14 cellular contexts compared by ENCODE assay signal in genomic region chr14:24692382-24693352, GRCh38. TPM values are rescaled to one million over a fixed set of nuclear protein-coding genes. Genes with fewer than 3 reads are reported as not detected.
DNase-seq lines count a peak whose midpoint lies in the region; ATAC-seq, FAIRE-seq and TF ChIP-seq lines count a peak whose summit lies in the region.
"Had no signal": no experiment of that assay in that cellular context is flagged by ENCODE, and none has a peak within 500 bp of the region (broad histone marks: within the 10 kb centered on the region; RNA-seq: fewer than 3 reads in every experiment).

No MANE protein-coding gene starts in this region.

- peak overlapping the region in 9 of 11 experiments; percentile 64 to 86 (median 73); a peak in 17 of 22 replicates for H3K4me2 ChIP-seq in BLaER1 treated with 17β-estradiol and CSF1 and Interleukin-3, amounts not matched to agents 10 nM and 100 nM
- no peak overlapping the region for H3K4me2 ChIP-seq in osteoblast (ENCODE audit: insufficient read depth, low read length)

- TF ChIP-seq CTCF in foreskin keratinocyte (conservative IDR thresholded peaks at IDR 0.05) (no peak), osteoblast (IDR thresholded peaks at IDR 0.05; ENCODE audit: extremely low read depth, low read depth, low read length) (no peak)

- no peaks in the 10 kb centered on the region for H4K20me1 ChIP-seq in BLaER1 treated with 17β-estradiol and CSF1 and Interleukin-3, amounts not matched to agents 10 nM and 100 nM
- H4K20me1 ChIP-seq in osteoblast (ENCODE audit: insufficient read depth, low read length), result no peaks in the 10 kb centered on the region

- H3K27ac ChIP-seq in BLaER1 treated with 17β-estradiol and CSF1 and Interleukin-3, amounts not matched to agents 10 nM and 100 nM, result 0 out of 22 replicates have a peak overlapping the region, but pooled peaks of 1 of the 11 experiments have one; percentile 54
- H3K27ac ChIP-seq in foreskin keratinocyte (no peak overlapping the region), osteoblast (ENCODE audit: low read depth, low read length) (no peak overlapping the region)

- no peak overlapping the region for H3K9ac ChIP-seq in BLaER1 treated with 17β-estradiol and CSF1 and Interleukin-3, amounts not matched to agents 10 nM and 100 nM

- peak; percentile 65 for FAIRE-seq in frontal cortex (lab: Jason Lieb, UNC)
- FAIRE-seq: endometrium had no signal

- no peaks in the 10 kb centered on the region for H3K27me3 ChIP-seq in BLaER1 treated with 17β-estradiol and CSF1 and Interleukin-3, amounts not matched to agents 10 nM and 100 nM
- H3K27me3 ChIP-seq in MG63 (no peaks in the 10 kb centered on the region), foreskin keratinocyte (peaks cover 4% of the 10 kb centered on the region), osteoblast (ENCODE audit: insufficient read depth, low read length) (peaks cover 2% of the 10 kb centered on the region)

- H3K4me1 ChIP-seq in BLaER1 treated with 17β-estradiol and CSF1 and Interleukin-3, amounts not matched to agents 10 nM and 100 nM, result peaks cover 33 to 50% (median 36%) of the 10 kb centered on the region in 10 experiments
- H3K4me1 ChIP-seq in foreskin keratinocyte (no peaks in the 10 kb centered on the region), osteoblast (ENCODE audit: insufficient read depth, low read length) (no peaks in the 10 kb centered on the region)

- H3K36me3 ChIP-seq in BLaER1 treated with 17β-estradiol and CSF1 and Interleukin-3, amounts not matched to agents 10 nM and 100 nM, result no peaks in the 10 kb centered on the region
- H3K36me3 ChIP-seq in MG63 (no peaks in the 10 kb centered on the region), osteoblast (ENCODE audit: insufficient read depth, low read length) (no peaks in the 10 kb centered on the region)

- no peak overlapping the region for H3K4me3 ChIP-seq in BLaER1 treated with 17β-estradiol and CSF1 and Interleukin-3, amounts not matched to agents 10 nM and 100 nM
- H3K4me3 ChIP-seq in MG63 (no peak overlapping the region), osteoblast (ENCODE audit: insufficient read depth, low read length) (no peak overlapping the region)
- H3K4me3 ChIP-seq: skin epidermis had no signal

- H3K79me2 ChIP-seq in osteoblast (ENCODE audit: insufficient read depth, low read length), result no peaks in the 10 kb centered on the region

- H3K9me3 ChIP-seq in BLaER1 treated with 17β-estradiol and CSF1 and Interleukin-3, amounts not matched to agents 10 nM and 100 nM (replicated peaks in 1 of 11), result peaks cover 0 to 5% (median 0%) of the 10 kb centered on the region in 11 experiments; a peak in 5 of 22 replicates
- H3K9me3 ChIP-seq in MG63 (no peaks in the 10 kb centered on the region), osteoblast (ENCODE audit: low read depth, low read length) (no peaks in the 10 kb centered on the region)

- ATAC-seq in GM21381 (IDR thresholded peaks at IDR 0.05; ENCODE audit: unreplicated experiment) (peak; percentile 40), foreskin keratinocyte (no peak)

- peak; percentile 28 for DNase-seq in activated CD8-positive, alpha-beta memory T cell treated with anti-CD3 and anti-CD28 coated beads, Interleukin-2, amount 50 U/mL, for 24 hours (ENCODE audit: extremely low read depth)
- DNase-seq in frontal cortex (ENCODE audit: low spot score in 2 of 2) (no peak), NCI-H446 treated with DMSO at 0.1 percent for 48 hours (lab: John Stamatoyannopoulos, UW) (no peak), MG63 (no peak), foreskin keratinocyte (no peak), osteoblast (ENCODE audit: insufficient read length, low spot score, missing footprints) (no peak)
- DNase-seq: amniotic stem cell, IMR-90, NCI-H524 treated with DMSO at 0.1 percent for 48 hours had no signal

- no peak overlapping the region for H2AFZ ChIP-seq in osteoblast (ENCODE audit: low read length)

RNA-seq across cellular contexts. Expression of gene GZMB, which starts 58.7 kb away (rescaled TPM):
- total RNA-seq in frontal cortex, result not detected
- not detected in 2 replicates for total RNA-seq in MG63 (2014; rRNA removed; shearing (Covaris generic); ENCODE audit: low replicate concordance)
- total RNA-seq in foreskin keratinocyte, result not detected in 2 replicates
- not detected in 2 replicates for polyA plus RNA-seq in foreskin keratinocyte
- total RNA-seq in osteoblast, result not detected in 2 replicates
- total RNA-seq: IMR-90, temporal lobe had no signal
- polyA plus RNA-seq: IMR-90 had no signal
